ENCODE assay signal across 8 cellular contexts in the genomic region with DNA sequence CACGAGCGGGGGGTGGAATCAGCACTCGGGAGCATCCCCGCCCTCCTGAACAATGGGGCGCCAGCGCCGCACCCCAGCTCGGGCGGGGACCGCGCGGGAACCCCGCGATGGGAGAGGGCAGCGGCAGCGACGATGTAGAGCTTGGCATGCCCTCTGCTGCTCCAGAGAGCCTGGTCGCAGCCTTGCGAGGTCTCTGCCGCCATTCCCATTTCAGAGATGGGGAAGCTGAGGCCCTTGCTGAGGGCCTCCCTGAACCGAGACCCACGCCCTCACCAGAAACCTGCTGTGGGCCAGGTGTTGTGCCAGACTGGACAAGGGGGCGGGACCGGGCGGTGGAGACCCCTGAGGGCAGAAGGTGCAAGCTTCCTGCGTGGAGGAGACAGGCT. TPM values are rescaled to one million over a fixed set of nuclear protein-coding genes. Genes with fewer than 3 reads are reported as not detected.
DNase-seq lines count a peak whose midpoint lies in the region; ATAC-seq, FAIRE-seq and TF ChIP-seq lines count a peak whose summit lies in the region.

No MANE protein-coding gene starts in this region.

- ATAC-seq in A549 (no peak), GM19452 (IDR thresholded peaks at IDR 0.05; ENCODE audit: unreplicated experiment) (peak; percentile 28), gastrocnemius medialis (no peak)

- intact Hi-C loops in gastrocnemius medialis (cut with DNase I; ENCODE audit: low total_unique reads) = loop anchor here (2.0 to 5.0 kb wide), 3 partner anchors 78 to 154 kb away; partner anchors contain the start of gene FBXW2

- peak overlapping the region; percentile 95 for H3K4me2 ChIP-seq in A549

- in situ Hi-C loops in gastrocnemius medialis (cut with MboI; ENCODE audit: low sequenced_read_pairs in 4 of 4) = no loop called here

- H3K4me3 ChIP-seq in A549 (peak overlapping the region; percentile 86), fibroblast of the aortic adventitia (ENCODE audit: low read depth, low read length) (peak overlapping the region; percentile 70), gastrocnemius medialis (peak overlapping the region; percentile 66 to 90 (median 75))

- TF ChIP-seq RAD21 in A549 (conservative IDR thresholded peaks at IDR 0.05 in 1 of 2, IDR thresholded peaks at IDR 0.05 in 1 of 2) = no peak

- H3K9me3 ChIP-seq in A549 = no peaks in the 10 kb centered on the region
- H3K9me3 ChIP-seq in gastrocnemius medialis = no peaks in the 10 kb centered on the region

- TF ChIP-seq EP300 in A549 (IDR thresholded peaks at IDR 0.05) = no peak

- no peak for FAIRE-seq in A549 (lab: Jason Lieb, UNC)

- TF ChIP-seq POLR2A in A549 (IDR thresholded peaks at IDR 0.05; ENCODE audit: low read length) (no peak), gastrocnemius medialis (IDR thresholded peaks at IDR 0.05) (no peak)

- H3K4me1 ChIP-seq in A549 = peaks cover 19% of the 10 kb centered on the region
- peaks cover 26 to 40% of the 10 kb centered on the region in 2 donors for H3K4me1 ChIP-seq in gastrocnemius medialis

- peak overlapping the region; percentile 95 to 96 for H3K27ac ChIP-seq in A549
- H3K27ac ChIP-seq in RWPE1 = peak overlapping the region; percentile 71
- peak overlapping the region; percentile 72 to 76 (median 74) for H3K27ac ChIP-seq in gastrocnemius medialis

- no peaks in the 10 kb centered on the region for H3K27me3 ChIP-seq in gastrocnemius medialis

- DNase-seq in A549 (ENCODE audit: low read depth in 1 of 2, low spot score in 1 of 2) (no peak), RWPE1 (ENCODE audit: low spot score) (no peak), fibroblast of the aortic adventitia (ENCODE audit: low read depth) (no peak), gastrocnemius medialis (peak in 1 of 2 donors; percentile 16), NCI-H1436 treated with DMSO at 0.1 percent for 48 hours (lab: John Stamatoyannopoulos, UW) (no peak), pons (ENCODE audit: low spot score) (no peak), SW 1271 (lab: John Stamatoyannopoulos, UW) (no peak)

- CTCF ChIA-PET in A549 (lab: Yijun Ruan, JAX) = interaction anchor here (0.6 to 1.9 kb wide), 11 partner anchors 9 to 101 kb away, joined by 3 to 9 read pairs (median 3); no protein-coding TSS in a partner anchor
- CTCF ChIA-PET in RWPE1 (lab: Yijun Ruan, JAX) = interaction anchor here (0.6 to 2.1 kb wide), 4 partner anchors 13 to 367 kb away, joined by 3 to 5 read pairs (median 4); no protein-coding TSS in a partner anchor

- no peaks in the 10 kb centered on the region for H3K36me3 ChIP-seq in gastrocnemius medialis

- TF ChIP-seq CTCF in A549 (IDR thresholded peaks at IDR 0.05) (no peak), RWPE1 (conservative IDR thresholded peaks at IDR 0.05; ENCODE audit: low read depth) (no peak), fibroblast of the aortic adventitia (IDR thresholded peaks at IDR 0.05; ENCODE audit: insufficient read depth, low read length) (no peak), gastrocnemius medialis (IDR thresholded peaks at IDR 0.05 in 4 of 5, conservative IDR thresholded peaks at IDR 0.05 in 1 of 5) (no peak)

- POLR2A ChIA-PET in A549 (lab: Yijun Ruan, JAX) = interaction anchor here (0.6 to 1.9 kb wide), 9 partner anchors 10 to 220 kb away, joined by 3 to 13 read pairs (median 5); partner anchors contain the start of gene FBXW2
- POLR2A ChIA-PET in RWPE1 (lab: Yijun Ruan, JAX; ENCODE audit: low non-redundant PET) = no interaction called here

- 5% methylated on average over 9 of the region's 26 CpGs for WGBS in A549 (ENCODE audit: missing lambda C conversion rate)

TF ChIP-seq in A549, 52 proteins besides CTCF, POLR2A, EP300 and RAD21:
- peak; percentile 51; the same call in 1 of the 2 replicates for TF ChIP-seq MAX (IDR thresholded peaks at IDR 0.05)
- peak; percentile 93 for TF ChIP-seq HDAC2 (IDR thresholded peaks at IDR 0.05)
- TF ChIP-seq MAFK (IDR thresholded peaks at IDR 0.05; ENCODE audit: partially characterized antibody) = no peak
- peak; percentile 58; the same call in 1 of the 2 replicates for TF ChIP-seq RCOR1 (IDR thresholded peaks at IDR 0.05; ENCODE audit: low read depth, low read length)
- peak; percentile 40; the same call in 1 of the 2 replicates for TF ChIP-seq RNF2 (IDR thresholded peaks at IDR 0.05; ENCODE audit: borderline replicate concordance, low read depth)
- no peak for TF ChIP-seq HOXB5 (CRISPR knock-in tag; IDR thresholded peaks at IDR 0.05)
- TF ChIP-seq HES2 (IDR thresholded peaks at IDR 0.05) = no peak
- TF ChIP-seq, protein P1, sequence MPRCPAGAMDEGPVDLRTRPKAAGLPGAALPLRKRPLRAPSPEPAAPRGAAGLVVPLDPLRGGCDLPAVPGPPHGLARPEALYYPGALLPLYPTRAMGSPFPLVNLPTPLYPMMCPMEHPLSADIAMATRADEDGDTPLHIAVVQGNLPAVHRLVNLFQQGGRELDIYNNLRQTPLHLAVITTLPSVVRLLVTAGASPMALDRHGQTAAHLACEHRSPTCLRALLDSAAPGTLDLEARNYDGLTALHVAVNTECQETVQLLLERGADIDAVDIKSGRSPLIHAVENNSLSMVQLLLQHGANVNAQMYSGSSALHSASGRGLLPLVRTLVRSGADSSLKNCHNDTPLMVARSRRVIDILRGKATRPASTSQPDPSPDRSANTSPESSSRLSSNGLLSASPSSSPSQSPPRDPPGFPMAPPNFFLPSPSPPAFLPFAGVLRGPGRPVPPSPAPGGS (IDR thresholded peaks at IDR 0.05) = 0 out of 3 replicates have a peak, but pooled peaks have one; percentile 9
- peak; percentile 40; the same call in 1 of the 2 replicates for TF ChIP-seq E2F6 (IDR thresholded peaks at IDR 0.05; ENCODE audit: borderline replicate concordance, low read depth)
- TF ChIP-seq CHD4 (IDR thresholded peaks at IDR 0.05; ENCODE audit: borderline replicate concordance) = peak; percentile 92; the same call in 1 of the 2 replicates
- TF ChIP-seq KDM1A (IDR thresholded peaks at IDR 0.05; ENCODE audit: low read depth) = peak; percentile 97
- peak; percentile 13 to 15; a peak in 2 of 5 replicates for TF ChIP-seq JUN (IDR thresholded peaks at IDR 0.05)

RNA-seq across cellular contexts. Expression of gene MEGF9, which starts 0.6 kb away (rescaled TPM):
- polyA plus RNA-seq in A549 (2011; rRNA removed) (25.7 and 32.8 TPM in 2 replicates), A549 (2017; fragmentation: RNase III; extraction: RNeasy Plus Mini Kit Qiagen cat#74134 plus additional on column Dnase treatment) (21.1 to 33.4 TPM (median 30.0 TPM) in 3 replicates)
- polyA plus RNA-seq in A549 (2012; cell fraction: cytosol; rRNA removed) = 7.3 and 9.4 TPM in 2 replicates
- polyA plus RNA-seq in A549 (2012; cell fraction: nucleus; rRNA removed) = 3.7 and 4.9 TPM in 2 replicates
- 15.9 and 19.0 TPM in 2 replicates for polyA minus RNA-seq in A549 (2011; rRNA and poly(A)+ RNA removed)
- total RNA-seq in fibroblast of the aortic adventitia (ENCODE audit: low replicate concordance) (10.7 and 14.1 TPM in 2 replicates), gastrocnemius medialis (10 to 100 TPM in 3 of 4 donors, 1 to 10 TPM in 1; 6.3 to 15.3 (median 13.5) TPM)
